29 cellular contexts compared by ENCODE assay signal in genomic region chr4:152719291-152719690, GRCh38.
"Had no signal": no experiment of that assay in that cellular context is flagged by ENCODE, and none has a peak within 500 bp of the region (broad histone marks: within the 10 kb centered on the region; RNA-seq: fewer than 3 reads in every experiment).

No MANE protein-coding gene starts in this region.

- H3K4me1 ChIP-seq: ascending aorta, gastrocnemius medialis, neural progenitor cell, parathyroid adenoma, psoas muscle, sigmoid colon, tibial nerve had no signal

- H3K79me2 ChIP-seq: parathyroid adenoma had no signal

- H3K27me3 Mint-ChIP-seq: activated T-cell treated with anti-CD3 and anti-CD28 coated beads, Interleukin-2, amount 50 U/mL, for 24 hours; brain; T-helper 17 cell had no signal

- H3K36me3 Mint-ChIP-seq: activated naive CD4-positive, alpha-beta T cell treated with anti-CD3 and anti-CD28 coated beads, Interleukin-2, amount 10 ng/mL, durations not matched to agents 7 days and 5 days; brain; mesothelial cell of epicardium; neural progenitor cell had no signal

- H3K27ac ChIP-seq: ascending aorta, gastrocnemius medialis, neural progenitor cell, parathyroid adenoma, psoas muscle, sigmoid colon, tibial nerve had no signal

- DNase-seq: activated CD4-positive, alpha-beta memory T cell treated with anti-CD3 and anti-CD28 coated beads, Interleukin-2, amount 10 ng/mL, durations not matched to agents 7 days and 5 days; activated CD4-positive, alpha-beta T cell treated with anti-CD3 and anti-CD28 coated beads, Interleukin-2, amount 10 ng/mL, durations not matched to agents 24 days and 14 days; activated CD4-positive, CD25-positive, alpha-beta regulatory T cell treated with anti-CD3 and anti-CD28 coated beads, Interleukin-2, amount 50 U/mL, for 72 hours; activated CD8-positive, alpha-beta memory T cell treated with anti-CD3 and anti-CD28 coated beads, Interleukin-2, amount 50 U/mL, for 48 hours; activated gamma-delta T cell; activated naive CD4-positive, alpha-beta T cell treated with anti-CD3 and anti-CD28 coated beads, Interleukin-2, amount 10 ng/mL, durations not matched to agents 7 days and 5 days; activated naive CD8-positive, alpha-beta T cell treated with anti-CD3 and anti-CD28 coated beads, Interleukin-2, amount 10 ng/mL, durations not matched to agents 7 days and 5 days; activated T-cell treated with anti-CD3 and anti-CD28 coated beads, Interleukin-2, amount 50 U/mL, for 24 hours; caudate nucleus; cortex of kidney; gastrocnemius medialis; glutamatergic neuron; left ventricle myocardium superior; naive thymus-derived CD4-positive, alpha-beta T cell; occipital lobe; psoas muscle; sigmoid colon; stimulated activated CD4-positive, alpha-beta T cell treated with anti-CD3 and anti-CD28 coated beads, Interleukin-15, amount 100 ng/mL, for 24 hours; stimulated activated CD4-positive, alpha-beta T cell treated with anti-CD3 and anti-CD28 coated beads, Interleukin-2, amount 100 ng/mL, for 24 hours; stimulated activated naive CD4-positive, alpha-beta T cell treated with Interleukin-2 at 50 U/mL for 16 hours; T-helper 17 cell; T1000 had no signal

- H3K9me3 ChIP-seq: ascending aorta, gastrocnemius medialis, psoas muscle, sigmoid colon, tibial nerve had no signal

- H3K4me1 Mint-ChIP-seq: activated CD4-positive, alpha-beta T cell treated with anti-CD3 and anti-CD28 coated beads, Interleukin-2, amount 10 ng/mL, durations not matched to agents 24 days and 14 days; activated naive CD4-positive, alpha-beta T cell treated with anti-CD3 and anti-CD28 coated beads, Interleukin-2, amount 10 ng/mL, durations not matched to agents 7 days and 5 days; activated naive CD8-positive, alpha-beta T cell treated with anti-CD3 and anti-CD28 coated beads, Interleukin-2, amount 10 ng/mL, durations not matched to agents 7 days and 5 days; mesothelial cell of epicardium; naive thymus-derived CD4-positive, alpha-beta T cell; T-helper 17 cell had no signal

- ATAC-seq: gastrocnemius medialis; left ventricle myocardium superior; naive thymus-derived CD4-positive, alpha-beta T cell; psoas muscle; T-helper 17 cell had no signal

- H2AFZ ChIP-seq: neural progenitor cell, parathyroid adenoma had no signal

- H3K27me3 ChIP-seq: ascending aorta, gastrocnemius medialis, neural progenitor cell, sigmoid colon, tibial nerve had no signal

- H3K9ac ChIP-seq: neural progenitor cell, parathyroid adenoma had no signal

- H3K4me3 Mint-ChIP-seq: activated CD4-positive, alpha-beta memory T cell treated with anti-CD3 and anti-CD28 coated beads, Interleukin-2, amount 10 ng/mL, durations not matched to agents 7 days and 5 days; activated CD4-positive, alpha-beta T cell treated with anti-CD3 and anti-CD28 coated beads, Interleukin-2, amount 10 ng/mL, durations not matched to agents 24 days and 14 days; activated naive CD4-positive, alpha-beta T cell treated with anti-CD3 and anti-CD28 coated beads, Interleukin-2, amount 10 ng/mL, durations not matched to agents 7 days and 5 days; activated naive CD8-positive, alpha-beta T cell treated with anti-CD3 and anti-CD28 coated beads, Interleukin-2, amount 10 ng/mL, durations not matched to agents 7 days and 5 days; activated T-cell treated with anti-CD3 and anti-CD28 coated beads, Interleukin-2, amount 50 U/mL, for 24 hours; brain; mesothelial cell of epicardium; naive thymus-derived CD4-positive, alpha-beta T cell; neural progenitor cell; T-helper 17 cell had no signal

- H3K27ac Mint-ChIP-seq: activated CD4-positive, alpha-beta memory T cell treated with anti-CD3 and anti-CD28 coated beads, Interleukin-2, amount 10 ng/mL, durations not matched to agents 7 days and 5 days; activated CD4-positive, alpha-beta T cell treated with anti-CD3 and anti-CD28 coated beads, Interleukin-2, amount 10 ng/mL, durations not matched to agents 24 days and 14 days; activated naive CD4-positive, alpha-beta T cell treated with anti-CD3 and anti-CD28 coated beads, Interleukin-2, amount 10 ng/mL, durations not matched to agents 7 days and 5 days; activated naive CD8-positive, alpha-beta T cell treated with anti-CD3 and anti-CD28 coated beads, Interleukin-2, amount 10 ng/mL, durations not matched to agents 7 days and 5 days; activated T-cell treated with anti-CD3 and anti-CD28 coated beads, Interleukin-2, amount 50 U/mL, for 24 hours; mesothelial cell of epicardium; naive thymus-derived CD4-positive, alpha-beta T cell; neural progenitor cell; T-helper 17 cell had no signal

- H3K4me2 ChIP-seq: neural progenitor cell, smooth muscle cell had no signal

- H3K4me3 ChIP-seq: ascending aorta, gastrocnemius medialis, neural progenitor cell, sigmoid colon, smooth muscle cell, tibial nerve had no signal

- H3K36me3 ChIP-seq: ascending aorta, gastrocnemius medialis, neural progenitor cell, sigmoid colon, tibial nerve had no signal
